In genomic region chr10:102850025-102850518, GRCh38 we compare ENCODE assay signal across 1 cellular context.
A peak's percentile ranks its signal among the peaks of the same experiment; 100 is the strongest.
TF ChIP-seq lines count a peak whose summit lies in the region.

No MANE protein-coding gene starts in this region.

TF ChIP-seq in HepG2, 621 proteins besides CTCF, POLR2A, EP300 and RAD21 (continued from another document and continues in another):
- TF ChIP-seq IRF9 (CRISPR knock-in tag; IDR thresholded peaks at IDR 0.05; ENCODE audit: borderline replicate concordance) (no peak), ZNF407 (CRISPR knock-in tag; IDR thresholded peaks at IDR 0.05; ENCODE audit: not compliant biosample characterization) (no peak), NFE2L2 (IDR thresholded peaks at IDR 0.05; ENCODE audit: low read length) (no peak), ZNF317 (CRISPR knock-in tag; IDR thresholded peaks at IDR 0.05) (0 out of 2 replicates have a peak, but pooled peaks have one; percentile 16), SMAD9 (CRISPR knock-in tag; IDR thresholded peaks at IDR 0.05) (no peak), ZBTB21 (CRISPR knock-in tag; IDR thresholded peaks at IDR 0.05) (peak; percentile 59; the same call in 1 of the 2 replicates), IRX3 (CRISPR knock-in tag; IDR thresholded peaks at IDR 0.05; ENCODE audit: borderline replicate concordance, low read depth) (no peak), ZNF350 (CRISPR knock-in tag; IDR thresholded peaks at IDR 0.05; ENCODE audit: borderline replicate concordance, low read depth) (peak; percentile 92), KDM5A (IDR thresholded peaks at IDR 0.05; ENCODE audit: borderline replicate concordance, low read length) (no peak), TCF7L2 (IDR thresholded peaks at IDR 0.05; ENCODE audit: low read depth, low read length) (no peak), LBX2 (CRISPR knock-in tag; IDR thresholded peaks at IDR 0.05; ENCODE audit: borderline replicate concordance) (no peak), ATAD3A (CRISPR knock-in tag; IDR thresholded peaks at IDR 0.05) (no peak), DNMT1 (CRISPR knock-in tag; IDR thresholded peaks at IDR 0.05) (no peak), ZSCAN22 (CRISPR knock-in tag; IDR thresholded peaks at IDR 0.05) (no peak), ZEB1 (IDR thresholded peaks at IDR 0.05; ENCODE audit: insufficient replicate concordance, low read depth) (peak; percentile 77), U2AF2 (IDR thresholded peaks at IDR 0.05; ENCODE audit: low read depth, low read length) (no peak), ZNF292 (CRISPR knock-in tag; IDR thresholded peaks at IDR 0.05; ENCODE audit: borderline replicate concordance, low read depth) (peak; percentile 78; the same call in 1 of the 2 replicates), NKX3-1 (CRISPR knock-in tag; IDR thresholded peaks at IDR 0.05) (no peak), ZFP1 (CRISPR knock-in tag; IDR thresholded peaks at IDR 0.05) (no peak; the same call in 1 of the 2 replicates), TBL1XR1 (IDR thresholded peaks at IDR 0.05; ENCODE audit: borderline replicate concordance, low read length, partially characterized antibody) (peak; percentile 89), SAP130 (CRISPR knock-in tag; IDR thresholded peaks at IDR 0.05; ENCODE audit: low read depth) (peak; percentile 96), CBX2 (IDR thresholded peaks at IDR 0.05; ENCODE audit: low read depth, low read length) (no peak), CBX2 (CRISPR knock-in tag; IDR thresholded peaks at IDR 0.05; ENCODE audit: low read depth) (no peak), TBX3 (IDR thresholded peaks at IDR 0.05; ENCODE audit: borderline replicate concordance) (peak; percentile 74; the same call in 1 of the 2 replicates), PAXIP1 (CRISPR knock-in tag; conservative IDR thresholded peaks at IDR 0.05) (peak; percentile 95), SRSF1 (optimal IDR thresholded peaks at IDR 0.05; ENCODE audit: low read depth, low read length) (no peak), CENPX (CRISPR knock-in tag; IDR thresholded peaks at IDR 0.05) (no peak), SRSF4 (IDR thresholded peaks at IDR 0.05; ENCODE audit: low read depth, low read length, poor library complexity, severe bottlenecking) (no peak), CBX1 (IDR thresholded peaks at IDR 0.05; ENCODE audit: low read depth) (no peak), ZNF710 (CRISPR knock-in tag; IDR thresholded peaks at IDR 0.05; ENCODE audit: borderline replicate concordance) (peak; percentile 44; the same call in 1 of the 2 replicates), FLYWCH1 (CRISPR knock-in tag; IDR thresholded peaks at IDR 0.05) (no peak), ZC3H13 (CRISPR knock-in tag; IDR thresholded peaks at IDR 0.05) (0 out of 2 replicates have a peak, but pooled peaks have one; percentile 41)
- TF ChIP-seq, protein P1, sequence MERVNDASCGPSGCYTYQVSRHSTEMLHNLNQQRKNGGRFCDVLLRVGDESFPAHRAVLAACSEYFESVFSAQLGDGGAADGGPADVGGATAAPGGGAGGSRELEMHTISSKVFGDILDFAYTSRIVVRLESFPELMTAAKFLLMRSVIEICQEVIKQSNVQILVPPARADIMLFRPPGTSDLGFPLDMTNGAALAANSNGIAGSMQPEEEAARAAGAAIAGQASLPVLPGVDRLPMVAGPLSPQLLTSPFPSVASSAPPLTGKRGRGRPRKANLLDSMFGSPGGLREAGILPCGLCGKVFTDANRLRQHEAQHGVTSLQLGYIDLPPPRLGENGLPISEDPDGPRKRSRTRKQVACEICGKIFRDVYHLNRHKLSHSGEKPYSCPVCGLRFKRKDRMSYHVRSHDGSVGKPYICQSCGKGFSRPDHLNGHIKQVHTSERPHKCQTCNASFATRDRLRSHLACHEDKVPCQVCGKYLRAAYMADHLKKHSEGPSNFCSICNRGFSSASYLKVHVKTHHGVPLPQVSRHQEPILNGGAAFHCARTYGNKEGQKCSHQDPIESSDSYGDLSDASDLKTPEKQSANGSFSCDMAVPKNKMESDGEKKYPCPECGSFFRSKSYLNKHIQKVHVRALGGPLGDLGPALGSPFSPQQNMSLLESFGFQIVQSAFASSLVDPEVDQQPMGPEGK (CRISPR knock-in tag; IDR thresholded peaks at IDR 0.05): peak; percentile 35; the same call in 1 of the 2 replicates
- TF ChIP-seq, protein P2, sequence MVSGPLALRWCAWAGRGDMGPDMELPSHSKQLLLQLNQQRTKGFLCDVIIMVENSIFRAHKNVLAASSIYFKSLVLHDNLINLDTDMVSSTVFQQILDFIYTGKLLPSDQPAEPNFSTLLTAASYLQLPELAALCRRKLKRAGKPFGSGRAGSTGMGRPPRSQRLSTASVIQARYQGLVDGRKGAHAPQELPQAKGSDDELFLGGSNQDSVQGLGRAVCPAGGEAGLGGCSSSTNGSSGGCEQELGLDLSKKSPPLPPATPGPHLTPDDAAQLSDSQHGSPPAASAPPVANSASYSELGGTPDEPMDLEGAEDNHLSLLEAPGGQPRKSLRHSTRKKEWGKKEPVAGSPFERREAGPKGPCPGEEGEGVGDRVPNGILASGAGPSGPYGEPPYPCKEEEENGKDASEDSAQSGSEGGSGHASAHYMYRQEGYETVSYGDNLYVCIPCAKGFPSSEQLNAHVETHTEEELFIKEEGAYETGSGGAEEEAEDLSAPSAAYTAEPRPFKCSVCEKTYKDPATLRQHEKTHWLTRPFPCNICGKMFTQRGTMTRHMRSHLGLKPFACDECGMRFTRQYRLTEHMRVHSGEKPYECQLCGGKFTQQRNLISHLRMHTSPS (CRISPR knock-in tag; IDR thresholded peaks at IDR 0.05; ENCODE audit: low read depth): no peak
- TF ChIP-seq, protein P3, sequence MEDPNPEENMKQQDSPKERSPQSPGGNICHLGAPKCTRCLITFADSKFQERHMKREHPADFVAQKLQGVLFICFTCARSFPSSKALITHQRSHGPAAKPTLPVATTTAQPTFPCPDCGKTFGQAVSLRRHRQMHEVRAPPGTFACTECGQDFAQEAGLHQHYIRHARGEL (CRISPR knock-in tag; IDR thresholded peaks at IDR 0.05): no peak
- TF ChIP-seq, protein P4, sequence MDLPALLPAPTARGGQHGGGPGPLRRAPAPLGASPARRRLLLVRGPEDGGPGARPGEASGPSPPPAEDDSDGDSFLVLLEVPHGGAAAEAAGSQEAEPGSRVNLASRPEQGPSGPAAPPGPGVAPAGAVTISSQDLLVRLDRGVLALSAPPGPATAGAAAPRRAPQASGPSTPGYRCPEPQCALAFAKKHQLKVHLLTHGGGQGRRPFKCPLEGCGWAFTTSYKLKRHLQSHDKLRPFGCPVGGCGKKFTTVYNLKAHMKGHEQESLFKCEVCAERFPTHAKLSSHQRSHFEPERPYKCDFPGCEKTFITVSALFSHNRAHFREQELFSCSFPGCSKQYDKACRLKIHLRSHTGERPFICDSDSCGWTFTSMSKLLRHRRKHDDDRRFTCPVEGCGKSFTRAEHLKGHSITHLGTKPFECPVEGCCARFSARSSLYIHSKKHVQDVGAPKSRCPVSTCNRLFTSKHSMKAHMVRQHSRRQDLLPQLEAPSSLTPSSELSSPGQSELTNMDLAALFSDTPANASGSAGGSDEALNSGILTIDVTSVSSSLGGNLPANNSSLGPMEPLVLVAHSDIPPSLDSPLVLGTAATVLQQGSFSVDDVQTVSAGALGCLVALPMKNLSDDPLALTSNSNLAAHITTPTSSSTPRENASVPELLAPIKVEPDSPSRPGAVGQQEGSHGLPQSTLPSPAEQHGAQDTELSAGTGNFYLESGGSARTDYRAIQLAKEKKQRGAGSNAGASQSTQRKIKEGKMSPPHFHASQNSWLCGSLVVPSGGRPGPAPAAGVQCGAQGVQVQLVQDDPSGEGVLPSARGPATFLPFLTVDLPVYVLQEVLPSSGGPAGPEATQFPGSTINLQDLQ (CRISPR knock-in tag; IDR thresholded peaks at IDR 0.05): no peak
